ENCODE assay signal across 14 cellular contexts in the genomic region with DNA sequence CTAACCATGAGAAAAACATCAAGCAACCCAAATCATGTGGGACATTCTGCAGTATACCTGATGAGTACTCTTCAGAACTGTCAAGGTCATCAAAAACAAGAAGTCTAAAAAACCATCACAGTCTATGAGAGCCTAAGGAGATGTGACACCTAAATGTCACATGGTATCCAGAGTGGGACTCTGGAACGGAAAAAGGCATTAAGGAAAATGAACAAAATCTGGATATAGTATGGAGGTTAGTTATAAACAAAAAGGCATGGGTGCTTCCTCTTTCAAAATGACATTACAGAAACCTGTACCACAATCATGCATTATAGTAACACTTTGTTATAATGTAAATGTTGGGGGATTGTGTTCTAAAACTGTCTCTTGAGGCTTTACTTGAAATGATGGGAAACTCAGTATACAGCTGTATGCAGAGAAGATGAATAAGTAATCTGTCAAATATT.
DNase-seq lines count a peak whose midpoint lies in the region; ATAC-seq and TF ChIP-seq lines count a peak whose summit lies in the region.
"Had no signal": no experiment of that assay in that cellular context is flagged by ENCODE, and none has a peak within 500 bp of the region (broad histone marks: within the 10 kb centered on the region; RNA-seq: fewer than 3 reads in every experiment).

No MANE protein-coding gene starts in this region.

- DNase-seq in retina (no peak), SKM-1 treated with dmso at 0.1 percent for 144 hours (lab: John Stamatoyannopoulos, UW; ENCODE audit: unreplicated experiment) (no peak), HUDEP-2 (lab: John Stamatoyannopoulos, UW; ENCODE audit: unreplicated experiment in 76 of 76) (no peak)
- DNase-seq: activated CD8-positive, alpha-beta memory T cell treated with anti-CD3 and anti-CD28 coated beads, Interleukin-2, amount 50 U/mL, for 4 hours; heart right ventricle; left ventricle myocardium superior; NCI-H1436; NCI-H524 had no signal

- H3K36me3 ChIP-seq in OCI-LY3 (replicated peaks; ENCODE audit: low read depth, low read length), result no peaks in the 10 kb centered on the region

- no peak overlapping the region for H3K27ac ChIP-seq in OCI-LY3 (ENCODE audit: low read length)

- peaks cover 22% of the 10 kb centered on the region for H3K4me1 ChIP-seq in OCI-LY3 (ENCODE audit: low read length)

- no peak for TF ChIP-seq CTCF in OCI-LY3 (IDR thresholded peaks at IDR 0.05; ENCODE audit: low read depth, low read length)

- H4K20me1 ChIP-seq in OCI-LY3 (ENCODE audit: insufficient read depth, low read length), result no peaks in the 10 kb centered on the region

- peaks cover 18% of the 10 kb centered on the region for H3K27me3 ChIP-seq in OCI-LY3 (ENCODE audit: low read depth, low read length)
- H3K27me3 ChIP-seq: heart right ventricle had no signal

- H3K79me2 ChIP-seq in OCI-LY3 (ENCODE audit: low read length), result no peaks in the 10 kb centered on the region

- peak overlapping the region; percentile 11; the same call in 1 of the 2 replicates for H3K4me2 ChIP-seq in OCI-LY3 (ENCODE audit: low read length)
- H3K4me2 ChIP-seq: GM23338 had no signal

- H3K9me3 ChIP-seq in OCI-LY3 (ENCODE audit: insufficient read depth, low read length), result no peaks in the 10 kb centered on the region
- H3K9me3 ChIP-seq: heart right ventricle had no signal

- no peak overlapping the region for H2AFZ ChIP-seq in OCI-LY3 (ENCODE audit: low read depth, low read length)
- H2AFZ ChIP-seq: GM23338 had no signal

- H3K4me3 ChIP-seq in OCI-LY3 (ENCODE audit: low read length), result no peak overlapping the region
- H3K4me3 ChIP-seq: GM23338, heart right ventricle had no signal

- H3K9ac ChIP-seq in OCI-LY3 (ENCODE audit: low read length), result no peak overlapping the region

- ATAC-seq in GM18868 (IDR thresholded peaks at IDR 0.05; ENCODE audit: unreplicated experiment) (peak; percentile 79), GM21390 (IDR thresholded peaks at IDR 0.05; ENCODE audit: unreplicated experiment) (peak; percentile 69), HG02973 (IDR thresholded peaks at IDR 0.05; ENCODE audit: unreplicated experiment) (peak; percentile 58)
- ATAC-seq: GM23338; heart right ventricle; left ventricle myocardium superior; natural killer cell treated with Interleukin-12 subunit alpha and Interleukin-12 subunit beta and Interleukin-15 and Interleukin-18, amount 100 ng/mL, for 72 hours had no signal
